8 cellular contexts compared by ENCODE assay signal in genomic region chr13:50127017-50127725, GRCh38.
DNase-seq lines count a peak whose midpoint lies in the region; ATAC-seq and TF ChIP-seq lines count a peak whose summit lies in the region.

No MANE protein-coding gene starts in this region.

- peaks cover 0 to 28% of the 10 kb centered on the region in 2 donors for H3K4me1 ChIP-seq in muscle layer of duodenum (ENCODE audit: control insufficient read depth in 1 of 2, insufficient read depth in 2 of 2, low read length in 2 of 2)
- peaks cover 0 to 64% (median 34%) of the 10 kb centered on the region in 4 donors for H3K4me1 ChIP-seq in tibial nerve

- peak in 1 of 2 donors; percentile 48 for TF ChIP-seq EP300 in tibial nerve (IDR thresholded peaks at IDR 0.05)

- no peaks in the 10 kb centered on the region for H3K9me3 ChIP-seq in muscle layer of duodenum (ENCODE audit: control insufficient read depth in 1 of 2, low read length in 2 of 2)
- H3K9me3 ChIP-seq in tibial nerve: no peaks in the 10 kb centered on the region

- no peak for ATAC-seq in effector memory CD8-positive, alpha-beta T cell (replicated peaks)
- ATAC-seq in HG03045 (IDR thresholded peaks at IDR 0.05; ENCODE audit: unreplicated experiment): no peak

- H3K27ac ChIP-seq in muscle layer of duodenum (ENCODE audit: low read length) (no peak overlapping the region), tibial nerve (peak overlapping the region; percentile 99 to 100 (median 99))

- DNase-seq in GM06990 (ENCODE audit: extremely low read depth, insufficient read length) (peak; percentile 28), tibial nerve (ENCODE audit: low spot score in 2 of 2) (peak; percentile 47 to 59), cerebellar cortex (ENCODE audit: low spot score) (no peak), globus pallidus (ENCODE audit: low spot score) (no peak)
- peak; percentile 51 for DNase-seq in activated CD4-positive, alpha-beta T cell treated with anti-CD3 and anti-CD28 coated beads, Interleukin-2, amount 50 U/mL, for 1 hour
- DNase-seq in effector memory CD8-positive, alpha-beta T cell: peak in 2 of 3 experiments; percentile 35

- H3K4me3 ChIP-seq in GM06990 (replicated peaks; ENCODE audit: low read depth, low read length) (0 out of 2 replicates have a peak overlapping the region, but pooled peaks have one; percentile 1), muscle layer of duodenum (ENCODE audit: low read depth in 1 of 2, low read length in 2 of 2) (peak overlapping the region; percentile 73 to 91), tibial nerve (peak overlapping the region; percentile 40 to 99 (median 96))

- peaks cover 28 to 52% of the 10 kb centered on the region in 2 donors for H3K27me3 Mint-ChIP-seq in effector memory CD8-positive, alpha-beta T cell

- peaks cover 42% of the 10 kb centered on the region for H3K36me3 Mint-ChIP-seq in effector memory CD8-positive, alpha-beta T cell (ENCODE audit: insufficient read depth)

- peak overlapping the region; percentile 78 to 96 for H3K27ac Mint-ChIP-seq in effector memory CD8-positive, alpha-beta T cell

- TF ChIP-seq POLR2A in tibial nerve (IDR thresholded peaks at IDR 0.05): peak in 1 of 2 donors; percentile 26

- H3K27me3 ChIP-seq in GM06990 (replicated peaks; ENCODE audit: control insufficient read depth, insufficient read depth, low read length) (no peaks in the 10 kb centered on the region; the same call in 1 of the 2 replicates), muscle layer of duodenum (ENCODE audit: low read depth, low read length) (peaks cover 38% of the 10 kb centered on the region), tibial nerve (no peaks in the 10 kb centered on the region)

- H3K4me1 Mint-ChIP-seq in effector memory CD8-positive, alpha-beta T cell (ENCODE audit: low read depth in 2 of 2): peaks cover 38 to 48% of the 10 kb centered on the region in 2 donors

- H3K4me3 Mint-ChIP-seq in effector memory CD8-positive, alpha-beta T cell: peak overlapping the region; percentile 83 to 91

- TF ChIP-seq CTCF in GM06990 (IDR thresholded peaks at IDR 0.05; ENCODE audit: insufficient read depth, low read length, poor library complexity, severe bottlenecking): no peak
- TF ChIP-seq CTCF in tibial nerve (IDR thresholded peaks at IDR 0.05): no peak

- H3K9me3 Mint-ChIP-seq in effector memory CD8-positive, alpha-beta T cell: no peaks in the 10 kb centered on the region

- H3K36me3 ChIP-seq in GM06990 (ENCODE audit: control insufficient read depth, insufficient read depth, low read length): no peaks in the 10 kb centered on the region
- H3K36me3 ChIP-seq in muscle layer of duodenum (ENCODE audit: control insufficient read depth in 1 of 2, insufficient read depth in 2 of 2, low read length in 2 of 2): peaks cover 0 to 18% of the 10 kb centered on the region in 2 donors
- H3K36me3 ChIP-seq in tibial nerve: no peaks in the 10 kb centered on the region

- WGBS in tibial nerve, 2 donors: 45 to 46% methylated on average over 47 to 50 of the region's 50 CpGs

Comparison
In these comparisons a context has a peak if more than half of its experiments do, and no peak if none do; other contexts are left out.
1. DNase-seq: peak in GM06990 (single experiment), activated CD4-positive, alpha-beta T cell treated with anti-CD3 and anti-CD28 coated beads, Interleukin-2, amount 50 U/mL, for 1 hour (single experiment), effector memory CD8-positive, alpha-beta T cell (2 of 3) and tibial nerve (2 of 2); none in cerebellar cortex (single experiment) and globus pallidus (single experiment).
2. H3K4me3 ChIP-seq: peak in every context shown above with its lines; median percentile 96 in tibial nerve; 82 in muscle layer of duodenum; 1 in GM06990.